Comparison of ENCODE assay signal across 8 cellular contexts in the genomic region with DNA sequence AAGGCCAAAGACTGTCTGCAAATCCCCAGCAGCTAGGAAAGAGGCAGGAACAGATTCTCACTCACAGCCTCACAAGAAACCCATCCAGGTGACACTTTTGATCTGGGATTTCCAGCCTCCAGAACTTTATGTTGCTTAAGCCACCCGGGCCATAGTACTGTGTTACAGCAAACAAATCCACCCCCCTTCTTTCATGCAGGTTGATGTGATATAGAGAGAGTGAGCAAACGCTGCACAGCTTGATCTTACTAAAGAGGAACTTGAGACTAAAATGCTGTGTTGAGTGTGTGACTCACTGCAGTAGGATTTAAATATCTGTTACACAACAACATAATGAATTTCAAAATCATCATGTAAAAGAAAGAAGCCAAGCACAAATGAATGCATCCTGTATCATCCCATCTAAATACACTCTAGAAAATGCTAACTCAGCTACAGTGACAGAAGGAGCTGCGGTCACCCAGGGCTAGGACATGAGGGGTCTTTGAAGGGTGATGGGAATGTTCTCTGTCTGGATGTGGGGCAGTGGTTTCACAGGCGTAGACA. TPM values are rescaled to one million over a fixed set of nuclear protein-coding genes. Genes with fewer than 3 reads are reported as not detected.
A peak's percentile ranks its signal among the peaks of the same experiment; 100 is the strongest.
DNase-seq lines count a peak whose midpoint lies in the region; ATAC-seq and TF ChIP-seq lines count a peak whose summit lies in the region.

No MANE protein-coding gene starts in this region.

- CTCF ChIA-PET in BJ (lab: Yijun Ruan, JAX): interaction anchor here (0.8 to 1.1 kb wide), 2 partner anchors 12 to 27 kb away, joined by 3 read pairs; no protein-coding TSS in a partner anchor

- POLR2A ChIA-PET in BJ (lab: Charles Lee): no interaction called here

- TF ChIP-seq CTCF in BJ (IDR thresholded peaks at IDR 0.05; ENCODE audit: insufficient read depth, low read depth, low read length): no peak

- DNase-seq in BJ (ENCODE audit: low read depth) (peak; percentile 84), NOMO-1 (lab: John Stamatoyannopoulos, UW; ENCODE audit: unreplicated experiment in 2 of 2) (peak; percentile 89 to 98), epidermal melanocyte (ENCODE audit: insufficient read length, low spot score) (peak; percentile 32), skeletal muscle cell (ENCODE audit: low read depth) (peak; percentile 86), NCI-H1417 (lab: John Stamatoyannopoulos, UW) (no peak), NCI-H774 (lab: John Stamatoyannopoulos, UW) (no peak)

- H3K4me3 ChIP-seq in BJ (ENCODE audit: low read depth, low read length) (no peak overlapping the region), skeletal muscle cell (ENCODE audit: low read depth, low read length) (no peak overlapping the region)

- no peaks in the 10 kb centered on the region for H3K36me3 ChIP-seq in BJ (ENCODE audit: control insufficient read depth, insufficient read depth, low read length)

- H3K27me3 ChIP-seq in BJ (ENCODE audit: control insufficient read depth, insufficient read depth, low read length): no peaks in the 10 kb centered on the region

- ATAC-seq in GM21423 (IDR thresholded peaks at IDR 0.05; ENCODE audit: unreplicated experiment): peak; percentile 39
- no peak for ATAC-seq in HG03520 (IDR thresholded peaks at IDR 0.05; ENCODE audit: unreplicated experiment)

RNA-seq across cellular contexts. Expression of gene RCBTB2, which starts 32.2 kb away (rescaled TPM):
- polyA plus RNA-seq in BJ (2011; rRNA removed): 9.5 and 12.7 TPM in 2 replicates
- 4.1 and 8.1 TPM in 2 replicates for polyA minus RNA-seq in BJ (2011; rRNA and poly(A)+ RNA removed)

Comparison
In these comparisons a context has a peak if more than half of its experiments do, and no peak if none do; other contexts are left out.
1. DNase-seq: peak in BJ (single experiment), NOMO-1 (2 of 2), epidermal melanocyte (single experiment) and skeletal muscle cell (single experiment); none in NCI-H1417 (0 of 3) and NCI-H774 (single experiment).